In genomic region chr9:121272401-121272948, GRCh38 we compare ENCODE assay signal across 1 cellular context.
TF ChIP-seq lines count a peak whose summit lies in the region.

No MANE protein-coding gene starts in this region.

TF ChIP-seq in IMR-90, 13 proteins besides CTCF, POLR2A, EP300 and RAD21 (continued from another document):
- TF ChIP-seq, protein P1, sequence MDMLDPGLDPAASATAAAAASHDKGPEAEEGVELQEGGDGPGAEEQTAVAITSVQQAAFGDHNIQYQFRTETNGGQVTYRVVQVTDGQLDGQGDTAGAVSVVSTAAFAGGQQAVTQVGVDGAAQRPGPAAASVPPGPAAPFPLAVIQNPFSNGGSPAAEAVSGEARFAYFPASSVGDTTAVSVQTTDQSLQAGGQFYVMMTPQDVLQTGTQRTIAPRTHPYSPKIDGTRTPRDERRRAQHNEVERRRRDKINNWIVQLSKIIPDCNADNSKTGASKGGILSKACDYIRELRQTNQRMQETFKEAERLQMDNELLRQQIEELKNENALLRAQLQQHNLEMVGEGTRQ (IDR thresholded peaks at IDR 0.05; ENCODE audit: low read depth, low read length) = no peak
- TF ChIP-seq RFX5 (IDR thresholded peaks at IDR 0.05; ENCODE audit: low read depth, low read length) = no peak
- no peak for TF ChIP-seq CHD1 (IDR thresholded peaks at IDR 0.05; ENCODE audit: low read depth, low read length)
- no peak for TF ChIP-seq SMC3 (IDR thresholded peaks at IDR 0.05; ENCODE audit: low read depth, low read length)
